ENCODE assay signal across 1 cellular context in genomic region chr15:76336254-76337046, GRCh38.
TF ChIP-seq lines count a peak whose summit lies in the region.

Gene ISL2 (plus strand): TSS chr15:76336773. CDS start chr15:76336884, 111 bp downstream.

TF ChIP-seq in HepG2, 621 proteins besides CTCF, POLR2A, EP300 and RAD21 (continued from another document and continues in another):
- TF ChIP-seq ATF6 (CRISPR knock-in tag; conservative IDR thresholded peaks at IDR 0.05) (no peak), GATAD1 (CRISPR knock-in tag; IDR thresholded peaks at IDR 0.05) (peak; percentile 72), SOX6 (IDR thresholded peaks at IDR 0.05) (no peak), SOX6 (CRISPR knock-in tag; IDR thresholded peaks at IDR 0.05) (peak; percentile 97), THAP7 (CRISPR knock-in tag; IDR thresholded peaks at IDR 0.05) (no peak), ZNF569 (CRISPR knock-in tag; IDR thresholded peaks at IDR 0.05; ENCODE audit: borderline replicate concordance) (no peak), NFIB (CRISPR knock-in tag; IDR thresholded peaks at IDR 0.05; ENCODE audit: borderline replicate concordance) (no peak), FOSL1 (CRISPR knock-in tag; IDR thresholded peaks at IDR 0.05; ENCODE audit: borderline replicate concordance) (no peak), ZNF737 (CRISPR knock-in tag; IDR thresholded peaks at IDR 0.05; ENCODE audit: borderline replicate concordance) (no peak), HDAC6 (IDR thresholded peaks at IDR 0.05; ENCODE audit: low read depth, low read length) (no peak), HMG20A (CRISPR knock-in tag; IDR thresholded peaks at IDR 0.05; ENCODE audit: borderline replicate concordance) (no peak), MED8 (CRISPR knock-in tag; IDR thresholded peaks at IDR 0.05; ENCODE audit: insufficient replicate concordance) (peak; percentile 42), ZNF558 (CRISPR knock-in tag; IDR thresholded peaks at IDR 0.05; ENCODE audit: borderline replicate concordance) (no peak), ELF4 (CRISPR knock-in tag; IDR thresholded peaks at IDR 0.05; ENCODE audit: borderline replicate concordance) (no peak), ZMYM2 (CRISPR knock-in tag; IDR thresholded peaks at IDR 0.05) (0 out of 2 replicates have a peak, but pooled peaks have one; percentile 39), TFDP1 (CRISPR knock-in tag; IDR thresholded peaks at IDR 0.05; ENCODE audit: borderline replicate concordance) (peak; percentile 52; the same call in 1 of the 2 replicates), ZNF75D (CRISPR knock-in tag; IDR thresholded peaks at IDR 0.05; ENCODE audit: borderline replicate concordance) (no peak), SIX4 (CRISPR knock-in tag; IDR thresholded peaks at IDR 0.05) (no peak), ZNF713 (CRISPR knock-in tag; IDR thresholded peaks at IDR 0.05) (no peak), ZNF143 (CRISPR knock-in tag; IDR thresholded peaks at IDR 0.05) (0 out of 2 replicates have a peak, but pooled peaks have one; percentile 42), ZIK1 (CRISPR knock-in tag; IDR thresholded peaks at IDR 0.05; ENCODE audit: borderline replicate concordance, low read depth) (no peak), ZNF343 (CRISPR knock-in tag; IDR thresholded peaks at IDR 0.05) (0 out of 2 replicates have a peak, but pooled peaks have one; percentile 7), NAIF1 (CRISPR knock-in tag; IDR thresholded peaks at IDR 0.05; ENCODE audit: borderline replicate concordance) (peak; percentile 50; the same call in 1 of the 2 replicates), DNMT3B (CRISPR knock-in tag; conservative IDR thresholded peaks at IDR 0.05) (no peak), RFX1 (IDR thresholded peaks at IDR 0.05) (no peak), ZFP36L1 (CRISPR knock-in tag; IDR thresholded peaks at IDR 0.05) (no peak), TCF12 (IDR thresholded peaks at IDR 0.05) (no peak), TCF12 (CRISPR knock-in tag; IDR thresholded peaks at IDR 0.05) (no peak), ZFAT (CRISPR knock-in tag; conservative IDR thresholded peaks at IDR 0.05) (no peak), ZNF430 (CRISPR knock-in tag; IDR thresholded peaks at IDR 0.05) (peak; percentile 66; the same call in 1 of the 2 replicates), ZNF224 (CRISPR knock-in tag; IDR thresholded peaks at IDR 0.05) (no peak), TCF7 (IDR thresholded peaks at IDR 0.05; ENCODE audit: low read depth) (no peak), ZFYVE20 (CRISPR knock-in tag; IDR thresholded peaks at IDR 0.05; ENCODE audit: borderline replicate concordance, low read depth) (no peak), YEATS2 (CRISPR knock-in tag; IDR thresholded peaks at IDR 0.05; ENCODE audit: borderline replicate concordance) (0 out of 2 replicates have a peak, but pooled peaks have one; percentile 37), MBD4 (IDR thresholded peaks at IDR 0.05; ENCODE audit: borderline replicate concordance, low read length) (no peak), ZMYM3 (CRISPR knock-in tag; IDR thresholded peaks at IDR 0.05) (peak; percentile 46; the same call in 1 of the 2 replicates), HOXD1 (CRISPR knock-in tag; IDR thresholded peaks at IDR 0.05) (no peak), ZNF775 (CRISPR knock-in tag; IDR thresholded peaks at IDR 0.05; ENCODE audit: borderline replicate concordance) (no peak), ZBTB3 (CRISPR knock-in tag; IDR thresholded peaks at IDR 0.05; ENCODE audit: borderline replicate concordance, low read depth) (no peak), ZNF282 (IDR thresholded peaks at IDR 0.05; ENCODE audit: partially characterized antibody) (no peak), CEBPG (CRISPR knock-in tag; IDR thresholded peaks at IDR 0.05) (peak; percentile 97), HNRNPUL1 (IDR thresholded peaks at IDR 0.05; ENCODE audit: low read depth, low read length) (no peak), RELA (CRISPR knock-in tag; IDR thresholded peaks at IDR 0.05) (no peak), KDM2A (CRISPR knock-in tag; IDR thresholded peaks at IDR 0.05; ENCODE audit: borderline replicate concordance, low read depth) (peak; percentile 82), SPEN (CRISPR knock-in tag; IDR thresholded peaks at IDR 0.05; ENCODE audit: low read depth) (peak; percentile 82), SATB2 (CRISPR knock-in tag; IDR thresholded peaks at IDR 0.05) (peak; percentile 47; the same call in 1 of the 2 replicates), SNAI1 (CRISPR knock-in tag; IDR thresholded peaks at IDR 0.05; ENCODE audit: borderline replicate concordance) (0 out of 2 replicates have a peak, but pooled peaks have one; percentile 78), AHR (CRISPR knock-in tag; IDR thresholded peaks at IDR 0.05) (no peak), CHCHD3 (CRISPR knock-in tag; IDR thresholded peaks at IDR 0.05) (no peak), FIP1L1 (IDR thresholded peaks at IDR 0.05; ENCODE audit: borderline replicate concordance, insufficient read depth, low read depth, low read length) (no peak), TEAD2 (CRISPR knock-in tag; IDR thresholded peaks at IDR 0.05) (no peak), MAZ (IDR thresholded peaks at IDR 0.05; ENCODE audit: borderline replicate concordance, low read depth, low read length) (peak; percentile 89; the same call in 1 of the 2 replicates), MAZ (CRISPR knock-in tag; IDR thresholded peaks at IDR 0.05; ENCODE audit: low read depth) (peak; percentile 73; the same call in 1 of the 2 replicates), ARNT2 (CRISPR knock-in tag; IDR thresholded peaks at IDR 0.05; ENCODE audit: low read depth) (no peak)
- TF ChIP-seq, protein P1, sequence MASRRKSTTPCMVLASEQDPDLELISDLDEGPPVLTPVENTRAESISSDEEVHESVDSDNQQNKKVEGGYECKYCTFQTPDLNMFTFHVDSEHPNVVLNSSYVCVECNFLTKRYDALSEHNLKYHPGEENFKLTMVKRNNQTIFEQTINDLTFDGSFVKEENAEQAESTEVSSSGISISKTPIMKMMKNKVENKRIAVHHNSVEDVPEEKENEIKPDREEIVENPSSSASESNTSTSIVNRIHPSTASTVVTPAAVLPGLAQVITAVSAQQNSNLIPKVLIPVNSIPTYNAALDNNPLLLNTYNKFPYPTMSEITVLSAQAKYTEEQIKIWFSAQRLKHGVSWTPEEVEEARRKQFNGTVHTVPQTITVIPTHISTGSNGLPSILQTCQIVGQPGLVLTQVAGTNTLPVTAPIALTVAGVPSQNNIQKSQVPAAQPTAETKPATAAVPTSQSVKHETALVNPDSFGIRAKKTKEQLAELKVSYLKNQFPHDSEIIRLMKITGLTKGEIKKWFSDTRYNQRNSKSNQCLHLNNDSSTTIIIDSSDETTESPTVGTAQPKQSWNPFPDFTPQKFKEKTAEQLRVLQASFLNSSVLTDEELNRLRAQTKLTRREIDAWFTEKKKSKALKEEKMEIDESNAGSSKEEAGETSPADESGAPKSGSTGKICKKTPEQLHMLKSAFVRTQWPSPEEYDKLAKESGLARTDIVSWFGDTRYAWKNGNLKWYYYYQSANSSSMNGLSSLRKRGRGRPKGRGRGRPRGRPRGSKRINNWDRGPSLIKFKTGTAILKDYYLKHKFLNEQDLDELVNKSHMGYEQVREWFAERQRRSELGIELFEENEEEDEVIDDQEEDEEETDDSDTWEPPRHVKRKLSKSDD (CRISPR knock-in tag; IDR thresholded peaks at IDR 0.05; ENCODE audit: low read depth): 0 out of 2 replicates have a peak, but pooled peaks have one; percentile 71
- TF ChIP-seq, protein P2, sequence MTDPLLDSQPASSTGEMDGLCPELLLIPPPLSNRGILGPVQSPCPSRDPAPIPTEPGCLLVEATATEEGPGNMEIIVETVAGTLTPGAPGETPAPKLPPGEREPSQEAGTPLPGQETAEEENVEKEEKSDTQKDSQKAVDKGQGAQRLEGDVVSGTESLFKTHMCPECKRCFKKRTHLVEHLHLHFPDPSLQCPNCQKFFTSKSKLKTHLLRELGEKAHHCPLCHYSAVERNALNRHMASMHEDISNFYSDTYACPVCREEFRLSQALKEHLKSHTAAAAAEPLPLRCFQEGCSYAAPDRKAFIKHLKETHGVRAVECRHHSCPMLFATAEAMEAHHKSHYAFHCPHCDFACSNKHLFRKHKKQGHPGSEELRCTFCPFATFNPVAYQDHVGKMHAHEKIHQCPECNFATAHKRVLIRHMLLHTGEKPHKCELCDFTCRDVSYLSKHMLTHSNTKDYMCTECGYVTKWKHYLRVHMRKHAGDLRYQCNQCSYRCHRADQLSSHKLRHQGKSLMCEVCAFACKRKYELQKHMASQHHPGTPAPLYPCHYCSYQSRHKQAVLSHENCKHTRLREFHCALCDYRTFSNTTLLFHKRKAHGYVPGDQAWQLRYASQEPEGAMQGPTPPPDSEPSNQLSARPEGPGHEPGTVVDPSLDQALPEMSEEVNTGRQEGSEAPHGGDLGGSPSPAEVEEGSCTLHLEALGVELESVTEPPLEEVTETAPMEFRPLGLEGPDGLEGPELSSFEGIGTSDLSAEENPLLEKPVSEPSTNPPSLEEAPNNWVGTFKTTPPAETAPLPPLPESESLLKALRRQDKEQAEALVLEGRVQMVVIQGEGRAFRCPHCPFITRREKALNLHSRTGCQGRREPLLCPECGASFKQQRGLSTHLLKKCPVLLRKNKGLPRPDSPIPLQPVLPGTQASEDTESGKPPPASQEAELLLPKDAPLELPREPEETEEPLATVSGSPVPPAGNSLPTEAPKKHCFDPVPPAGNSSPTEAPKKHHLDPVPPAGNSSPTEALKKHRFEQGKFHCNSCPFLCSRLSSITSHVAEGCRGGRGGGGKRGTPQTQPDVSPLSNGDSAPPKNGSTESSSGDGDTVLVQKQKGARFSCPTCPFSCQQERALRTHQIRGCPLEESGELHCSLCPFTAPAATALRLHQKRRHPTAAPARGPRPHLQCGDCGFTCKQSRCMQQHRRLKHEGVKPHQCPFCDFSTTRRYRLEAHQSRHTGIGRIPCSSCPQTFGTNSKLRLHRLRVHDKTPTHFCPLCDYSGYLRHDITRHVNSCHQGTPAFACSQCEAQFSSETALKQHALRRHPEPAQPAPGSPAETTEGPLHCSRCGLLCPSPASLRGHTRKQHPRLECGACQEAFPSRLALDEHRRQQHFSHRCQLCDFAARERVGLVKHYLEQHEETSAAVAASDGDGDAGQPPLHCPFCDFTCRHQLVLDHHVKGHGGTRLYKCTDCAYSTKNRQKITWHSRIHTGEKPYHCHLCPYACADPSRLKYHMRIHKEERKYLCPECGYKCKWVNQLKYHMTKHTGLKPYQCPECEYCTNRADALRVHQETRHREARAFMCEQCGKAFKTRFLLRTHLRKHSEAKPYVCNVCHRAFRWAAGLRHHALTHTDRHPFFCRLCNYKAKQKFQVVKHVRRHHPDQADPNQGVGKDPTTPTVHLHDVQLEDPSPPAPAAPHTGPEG (CRISPR knock-in tag; IDR thresholded peaks at IDR 0.05): peak; percentile 65
- TF ChIP-seq, protein P3, sequence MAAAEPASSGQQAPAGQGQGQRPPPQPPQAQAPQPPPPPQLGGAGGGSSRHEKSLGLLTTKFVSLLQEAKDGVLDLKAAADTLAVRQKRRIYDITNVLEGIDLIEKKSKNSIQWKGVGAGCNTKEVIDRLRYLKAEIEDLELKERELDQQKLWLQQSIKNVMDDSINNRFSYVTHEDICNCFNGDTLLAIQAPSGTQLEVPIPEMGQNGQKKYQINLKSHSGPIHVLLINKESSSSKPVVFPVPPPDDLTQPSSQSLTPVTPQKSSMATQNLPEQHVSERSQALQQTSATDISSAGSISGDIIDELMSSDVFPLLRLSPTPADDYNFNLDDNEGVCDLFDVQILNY (CRISPR knock-in tag; conservative IDR thresholded peaks at IDR 0.05): no peak
- TF ChIP-seq, protein P4, sequence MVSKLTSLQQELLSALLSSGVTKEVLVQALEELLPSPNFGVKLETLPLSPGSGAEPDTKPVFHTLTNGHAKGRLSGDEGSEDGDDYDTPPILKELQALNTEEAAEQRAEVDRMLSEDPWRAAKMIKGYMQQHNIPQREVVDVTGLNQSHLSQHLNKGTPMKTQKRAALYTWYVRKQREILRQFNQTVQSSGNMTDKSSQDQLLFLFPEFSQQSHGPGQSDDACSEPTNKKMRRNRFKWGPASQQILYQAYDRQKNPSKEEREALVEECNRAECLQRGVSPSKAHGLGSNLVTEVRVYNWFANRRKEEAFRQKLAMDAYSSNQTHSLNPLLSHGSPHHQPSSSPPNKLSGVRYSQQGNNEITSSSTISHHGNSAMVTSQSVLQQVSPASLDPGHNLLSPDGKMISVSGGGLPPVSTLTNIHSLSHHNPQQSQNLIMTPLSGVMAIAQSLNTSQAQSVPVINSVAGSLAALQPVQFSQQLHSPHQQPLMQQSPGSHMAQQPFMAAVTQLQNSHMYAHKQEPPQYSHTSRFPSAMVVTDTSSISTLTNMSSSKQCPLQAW (CRISPR knock-in tag; IDR thresholded peaks at IDR 0.05): peak; percentile 50; the same call in 1 of the 2 replicates
- TF ChIP-seq, protein P5, sequence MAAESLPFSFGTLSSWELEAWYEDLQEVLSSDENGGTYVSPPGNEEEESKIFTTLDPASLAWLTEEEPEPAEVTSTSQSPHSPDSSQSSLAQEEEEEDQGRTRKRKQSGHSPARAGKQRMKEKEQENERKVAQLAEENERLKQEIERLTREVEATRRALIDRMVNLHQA (CRISPR knock-in tag; IDR thresholded peaks at IDR 0.05): no peak
- TF ChIP-seq, protein P6, sequence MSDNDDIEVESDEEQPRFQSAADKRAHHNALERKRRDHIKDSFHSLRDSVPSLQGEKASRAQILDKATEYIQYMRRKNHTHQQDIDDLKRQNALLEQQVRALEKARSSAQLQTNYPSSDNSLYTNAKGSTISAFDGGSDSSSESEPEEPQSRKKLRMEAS (IDR thresholded peaks at IDR 0.05): peak; percentile 69
